13 cellular contexts compared by ENCODE assay signal in the genomic region with DNA sequence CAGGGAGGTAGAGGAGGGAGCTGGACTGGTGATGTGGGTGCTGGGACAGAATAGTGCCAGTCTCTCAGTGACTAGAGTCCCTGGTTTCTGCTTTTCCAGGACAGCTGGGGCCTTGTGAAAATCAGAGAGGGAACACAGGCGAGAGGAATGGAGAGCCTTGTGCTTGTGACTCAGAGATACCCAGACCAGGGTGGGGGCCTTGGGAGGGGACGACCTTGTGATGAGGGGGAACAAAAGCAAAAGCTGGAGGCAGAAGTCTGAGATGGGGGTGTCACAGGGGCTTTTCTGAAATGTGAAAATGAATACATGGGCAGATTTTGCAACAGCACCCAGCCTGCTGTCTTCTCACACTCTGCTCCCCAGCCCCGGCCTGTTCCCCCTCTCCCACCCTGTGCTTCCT. TPM values are rescaled to one million over a fixed set of nuclear protein-coding genes. Genes with fewer than 3 reads are reported as not detected.
DNase-seq lines count a peak whose midpoint lies in the region; ATAC-seq and TF ChIP-seq lines count a peak whose summit lies in the region.
"Had no signal": no experiment of that assay in that cellular context is flagged by ENCODE, and none has a peak within 500 bp of the region (broad histone marks: within the 10 kb centered on the region; RNA-seq: fewer than 3 reads in every experiment).

No MANE protein-coding gene starts in this region.

- H3K9me3 ChIP-seq in ovary (no peaks in the 10 kb centered on the region), uterus (no peaks in the 10 kb centered on the region)

- no peak for TF ChIP-seq EP300 in ovary (IDR thresholded peaks at IDR 0.05)

- TF ChIP-seq CTCF in foreskin fibroblast (IDR thresholded peaks at IDR 0.05; ENCODE audit: low read depth, low read length): no peak
- no peak for TF ChIP-seq CTCF in ovary (IDR thresholded peaks at IDR 0.05)
- TF ChIP-seq CTCF in uterus (IDR thresholded peaks at IDR 0.05): no peak

- 23 to 31% (median 25%) methylated on average over 3 of the region's 3 CpGs for WGBS in ovary, 3 donors

- CTCF ChIA-PET in activated naive CD4-positive, alpha-beta T cell treated with anti-CD3 and anti-CD28 coated beads, Interleukin-2, amount 10 ng/mL, durations not matched to agents 7 days and 5 days (lab: Charles Lee): interaction anchor here (1.3 kb wide), 1 partner anchor 20 kb away, joined by 4 read pairs; no protein-coding TSS in a partner anchor

- H3K27me3 ChIP-seq in ovary (no peaks in the 10 kb centered on the region), uterus (no peaks in the 10 kb centered on the region)

- DNase-seq in activated naive CD4-positive, alpha-beta T cell treated with anti-CD3 and anti-CD28 coated beads, Interleukin-2, amount 50 U/mL, for 72 hours (ENCODE audit: low spot score in 2 of 2): no peak
- DNase-seq in activated naive CD4-positive, alpha-beta T cell treated with anti-CD3 and anti-CD28 coated beads, Interleukin-2, amount 10 ng/mL, durations not matched to agents 7 days and 5 days: no peak
- DNase-seq in foreskin fibroblast: peak; percentile 27 to 65
- peak in 1 of 5 donors; percentile 56 for DNase-seq in ovary
- peak in 1 of 2 donors; percentile 46 for DNase-seq in uterus
- no peak for DNase-seq in NCI-H1105 treated with DMSO at 0.1 percent for 48 hours (lab: John Stamatoyannopoulos, UW)
- DNase-seq: ACHN, activated T-cell treated with anti-CD3 and anti-CD28 coated beads for 4 hours, mesendoderm, NCI-H2171 treated with DMSO at 0.1 percent for 48 hours had no signal

- H3K9me3 Mint-ChIP-seq in activated naive CD4-positive, alpha-beta T cell treated with anti-CD3 and anti-CD28 coated beads, Interleukin-2, amount 50 U/mL, for 72 hours: no peaks in the 10 kb centered on the region
- no peaks in the 10 kb centered on the region for H3K9me3 Mint-ChIP-seq in activated naive CD4-positive, alpha-beta T cell treated with anti-CD3 and anti-CD28 coated beads, Interleukin-2, amount 10 ng/mL, durations not matched to agents 7 days and 5 days

- peak overlapping the region; percentile 37 to 55 for H3K27ac Mint-ChIP-seq in activated naive CD4-positive, alpha-beta T cell treated with anti-CD3 and anti-CD28 coated beads, Interleukin-2, amount 50 U/mL, for 72 hours
- H3K27ac Mint-ChIP-seq in activated naive CD4-positive, alpha-beta T cell treated with anti-CD3 and anti-CD28 coated beads, Interleukin-2, amount 10 ng/mL, durations not matched to agents 7 days and 5 days: no peak overlapping the region

- H3K27ac ChIP-seq in ovary (peak overlapping the region; percentile 53 to 83), uterus (peak overlapping the region; percentile 72 to 84)
- H3K27ac ChIP-seq: SK-N-MC had no signal

- H3K36me3 Mint-ChIP-seq in activated naive CD4-positive, alpha-beta T cell treated with anti-CD3 and anti-CD28 coated beads, Interleukin-2, amount 50 U/mL, for 72 hours: no peaks in the 10 kb centered on the region
- H3K36me3 Mint-ChIP-seq in activated naive CD4-positive, alpha-beta T cell treated with anti-CD3 and anti-CD28 coated beads, Interleukin-2, amount 10 ng/mL, durations not matched to agents 7 days and 5 days: peaks cover 1% of the 10 kb centered on the region

- no peaks in the 10 kb centered on the region for H3K36me3 ChIP-seq in ovary
- no peaks in the 10 kb centered on the region for H3K36me3 ChIP-seq in uterus

- TF ChIP-seq POLR2A in ovary (IDR thresholded peaks at IDR 0.05) (no peak), uterus (IDR thresholded peaks at IDR 0.05) (no peak)

- intact Hi-C loops in ovary (cut with DNase I) (loop anchor here in 1 of 4 donors (10.0 kb wide), 1 partner anchor 100 kb away; the partner anchor contains the start of gene MYBPC3), uterus (cut with DNase I; ENCODE audit: low total_unique reads) (no loop called here)

- no peak for ATAC-seq in activated naive CD4-positive, alpha-beta T cell treated with anti-CD3 and anti-CD28 coated beads, Interleukin-2, amount 50 U/mL, for 72 hours
- ATAC-seq in esophagus mucosa (no peak), GM19023 (IDR thresholded peaks at IDR 0.05; ENCODE audit: unreplicated experiment) (no peak)

- H3K4me3 ChIP-seq in foreskin fibroblast (ENCODE audit: low read depth in 1 of 2, low read length in 2 of 2) (no peak overlapping the region), ovary (no peak overlapping the region), uterus (no peak overlapping the region)
- H3K4me3 ChIP-seq: SK-N-MC had no signal

- H3K4me3 Mint-ChIP-seq in activated naive CD4-positive, alpha-beta T cell treated with anti-CD3 and anti-CD28 coated beads, Interleukin-2, amount 10 ng/mL, durations not matched to agents 7 days and 5 days: no peak overlapping the region

- H3K4me1 Mint-ChIP-seq in activated naive CD4-positive, alpha-beta T cell treated with anti-CD3 and anti-CD28 coated beads, Interleukin-2, amount 10 ng/mL, durations not matched to agents 7 days and 5 days: peaks cover 16% of the 10 kb centered on the region

- peaks cover 15% of the 10 kb centered on the region for H3K4me1 ChIP-seq in ovary (ENCODE audit: insufficient read depth)
- peaks cover 0 to 9% of the 10 kb centered on the region in 2 donors for H3K4me1 ChIP-seq in uterus

- no peaks in the 10 kb centered on the region for H3K27me3 Mint-ChIP-seq in activated naive CD4-positive, alpha-beta T cell treated with anti-CD3 and anti-CD28 coated beads, Interleukin-2, amount 10 ng/mL, durations not matched to agents 7 days and 5 days

RNA-seq across cellular contexts. Expression of gene NR1H3, which starts 3.4 kb away (rescaled TPM):
- 10 to 100 TPM in 1 of 2 donors, 1 to 10 TPM in 1; 6.9 to 11.1 TPM for total RNA-seq in activated naive CD4-positive, alpha-beta T cell treated with anti-CD3 and anti-CD28 coated beads, Interleukin-2, amount 50 U/mL, for 72 hours
- total RNA-seq in ovary: 10 to 100 TPM; 19.4 to 39.7 (median 29.0) TPM
- polyA plus RNA-seq in ovary: 10 to 100 TPM; 18.0 to 27.0 TPM
- 10 to 100 TPM; 14.1 to 49.0 (median 31.9) TPM for total RNA-seq in uterus
- total RNA-seq in esophagus mucosa: 5.8 TPM

RNA-seq across cellular contexts. Expression of gene ACP2, which starts 5.8 kb away (rescaled TPM):
- total RNA-seq in activated naive CD4-positive, alpha-beta T cell treated with anti-CD3 and anti-CD28 coated beads, Interleukin-2, amount 50 U/mL, for 72 hours: 10 to 100 TPM in 1 of 2 donors, 1 to 10 TPM in 1; 8.0 to 12.7 TPM
- total RNA-seq in ovary (10 to 100 TPM; 15.1 to 25.5 (median 18.7) TPM), uterus (10 to 100 TPM; 25.6 to 36.6 (median 27.1) TPM), esophagus mucosa (12.7 TPM)
- polyA plus RNA-seq in ovary: 10 to 100 TPM; 14.7 to 20.1 TPM

RNA-seq across cellular contexts. Expression of gene MADD, which starts 15.6 kb away (rescaled TPM):
- total RNA-seq in activated naive CD4-positive, alpha-beta T cell treated with anti-CD3 and anti-CD28 coated beads, Interleukin-2, amount 50 U/mL, for 72 hours: 100 to 1,000 TPM in 1 of 2 donors, 10 to 100 TPM in 1; 68.9 to 140 TPM
- 10 to 100 TPM; 29.7 to 53.5 (median 40.1) TPM for total RNA-seq in ovary
- polyA plus RNA-seq in ovary: 10 to 100 TPM; 20.3 to 35.4 TPM
- 100 to 1,000 TPM in 1 of 4 donors, 10 to 100 TPM in 3; 26.8 to 234 (median 47.2) TPM for total RNA-seq in uterus
- total RNA-seq in esophagus mucosa: 11.4 TPM

RNA-seq across cellular contexts. Expression of gene DDB2, which starts 39.6 kb away (rescaled TPM):
- 100 to 1,000 TPM; 194 to 486 TPM for total RNA-seq in activated naive CD4-positive, alpha-beta T cell treated with anti-CD3 and anti-CD28 coated beads, Interleukin-2, amount 50 U/mL, for 72 hours
- 10 to 100 TPM; 20.0 to 34.7 (median 25.8) TPM for total RNA-seq in ovary
- 10 to 100 TPM; 21.1 to 40.6 TPM for polyA plus RNA-seq in ovary
- 10 to 100 TPM; 13.8 to 65.9 (median 23.8) TPM for total RNA-seq in uterus
- 49.3 TPM for total RNA-seq in esophagus mucosa

Comparison
In these comparisons a context has a peak if more than half of its experiments do, and no peak if none do; other contexts are left out.
1. DNase-seq: peak in foreskin fibroblast (2 of 2); none in activated naive CD4-positive, alpha-beta T cell treated with anti-CD3 and anti-CD28 coated beads, Interleukin-2, amount 50 U/mL, for 72 hours (0 of 2), activated naive CD4-positive, alpha-beta T cell treated with anti-CD3 and anti-CD28 coated beads, Interleukin-2, amount 10 ng/mL, durations not matched to agents 7 days and 5 days (single experiment) and NCI-H1105 treated with DMSO at 0.1 percent for 48 hours (single experiment).